24 cellular contexts compared by ENCODE assay signal in the genomic region with DNA sequence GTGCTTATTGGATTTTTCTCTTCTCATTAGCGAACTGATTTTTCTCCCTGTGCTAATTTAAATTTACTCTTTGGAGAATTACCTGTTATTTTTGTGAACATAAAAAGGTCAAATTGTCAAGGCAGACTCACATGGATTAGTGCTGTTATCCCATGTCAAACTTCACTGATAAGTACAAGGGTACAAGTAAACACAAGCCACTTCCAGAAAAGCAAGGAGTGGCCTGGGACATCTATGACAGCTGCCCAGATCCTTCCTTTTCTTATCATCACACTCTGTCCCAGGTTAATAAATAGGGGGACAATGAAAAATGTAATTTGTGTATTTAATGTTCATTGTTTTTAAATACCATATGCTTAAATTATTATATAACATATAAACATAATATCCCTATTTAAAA.
"Had no signal": no experiment of that assay in that cellular context is flagged by ENCODE, and none has a peak within 500 bp of the region (broad histone marks: within the 10 kb centered on the region; RNA-seq: fewer than 3 reads in every experiment).

No MANE protein-coding gene starts in this region.

- H3K27me3 Mint-ChIP-seq: type B pancreatic cell had no signal

- H3K27me3 ChIP-seq: colonic mucosa, gastrocnemius medialis, heart right ventricle, left lung, sigmoid colon, suprapubic skin, thyroid gland, uterus had no signal

- H3K36me3 Mint-ChIP-seq: naive B cell, type B pancreatic cell had no signal

- H3K9me3 ChIP-seq: colonic mucosa, gastrocnemius medialis, prostate gland, sigmoid colon, suprapubic skin, thyroid gland, uterus had no signal

- ATAC-seq: esophagus mucosa, gastrocnemius medialis, left lung had no signal

- H3K9ac ChIP-seq: parathyroid adenoma had no signal

- DNase-seq: cerebellar nuclear complex; colonic mucosa; dermis blood vessel endothelial cell; effector CD4-positive, alpha-beta T cell; gastrocnemius medialis; heart right ventricle; islet precursor cell; left lung; mesenchymal stem cell; naive B cell; nephron progenitor cell; retina; sigmoid colon; stimulated activated CD4-positive, alpha-beta T cell treated with anti-CD3 and anti-CD28 coated beads, Interleukin-12 subunit alpha, Interleukin-12 subunit beta, amount 100 ng/mL, for 4 hours; stimulated activated naive CD4-positive, alpha-beta T cell; thyroid gland; uterus had no signal

- H3K4me3 ChIP-seq: colonic mucosa, left lung, lung, prostate gland, sigmoid colon, skin epidermis, suprapubic skin, thyroid gland, uterus had no signal

- H3K27ac Mint-ChIP-seq: naive B cell, type B pancreatic cell had no signal

- H3K4me1 ChIP-seq: colonic mucosa, gastrocnemius medialis, left lung, parathyroid adenoma, prostate gland, sigmoid colon, suprapubic skin, thyroid gland, uterus had no signal

- H3K4me3 Mint-ChIP-seq: naive B cell, nephron progenitor cell, type B pancreatic cell had no signal

- H3K27ac ChIP-seq: colonic mucosa, left lung, parathyroid adenoma, prostate gland, sigmoid colon, skin epidermis, suprapubic skin, thyroid gland, uterus had no signal

- H3K36me3 ChIP-seq: colonic mucosa, gastrocnemius medialis, heart right ventricle, left lung, prostate gland, sigmoid colon, suprapubic skin, thyroid gland, uterus had no signal
